1 cellular context compared by ENCODE assay signal in genomic region chr6:143842902-143843688, GRCh38.
TF ChIP-seq lines count a peak whose summit lies in the region.

A gene with protein sequence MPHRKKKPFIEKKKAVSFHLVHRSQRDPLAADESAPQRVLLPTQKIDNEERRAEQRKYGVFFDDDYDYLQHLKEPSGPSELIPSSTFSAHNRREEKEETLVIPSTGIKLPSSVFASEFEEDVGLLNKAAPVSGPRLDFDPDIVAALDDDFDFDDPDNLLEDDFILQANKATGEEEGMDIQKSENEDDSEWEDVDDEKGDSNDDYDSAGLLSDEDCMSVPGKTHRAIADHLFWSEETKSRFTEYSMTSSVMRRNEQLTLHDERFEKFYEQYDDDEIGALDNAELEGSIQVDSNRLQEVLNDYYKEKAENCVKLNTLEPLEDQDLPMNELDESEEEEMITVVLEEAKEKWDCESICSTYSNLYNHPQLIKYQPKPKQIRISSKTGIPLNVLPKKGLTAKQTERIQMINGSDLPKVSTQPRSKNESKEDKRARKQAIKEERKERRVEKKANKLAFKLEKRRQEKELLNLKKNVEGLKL (plus strand): TSS chr6:143843338. CDS start chr6:143843478, 140 bp downstream.

TF ChIP-seq in HepG2, 621 proteins besides CTCF, POLR2A, EP300 and RAD21 (continued from another document and continues in another):
- TF ChIP-seq ZBTB39 (CRISPR knock-in tag; IDR thresholded peaks at IDR 0.05): peak; percentile 91
- peak; percentile 99 for TF ChIP-seq BRCA1 (CRISPR knock-in tag; IDR thresholded peaks at IDR 0.05)
- peak; percentile 71; the same call in 1 of the 2 replicates for TF ChIP-seq HNRNPUL1 (IDR thresholded peaks at IDR 0.05; ENCODE audit: low read depth, low read length)
- peak; percentile 99 for TF ChIP-seq ZNF776 (CRISPR knock-in tag; IDR thresholded peaks at IDR 0.05)
- peak; percentile 58 for TF ChIP-seq RBM22 (optimal IDR thresholded peaks at IDR 0.05; ENCODE audit: low read length)
- TF ChIP-seq SSRP1 (CRISPR knock-in tag; IDR thresholded peaks at IDR 0.05): peak; percentile 76; the same call in 1 of the 2 replicates
- peak; percentile 65; the same call in 1 of the 2 replicates for TF ChIP-seq ZNF281 (CRISPR knock-in tag; IDR thresholded peaks at IDR 0.05; ENCODE audit: borderline replicate concordance)
- 0 out of 2 replicates have a peak, but pooled peaks have one; percentile 28 for TF ChIP-seq ZNF530 (CRISPR knock-in tag; IDR thresholded peaks at IDR 0.05; ENCODE audit: low read depth)
- TF ChIP-seq, protein P1, sequence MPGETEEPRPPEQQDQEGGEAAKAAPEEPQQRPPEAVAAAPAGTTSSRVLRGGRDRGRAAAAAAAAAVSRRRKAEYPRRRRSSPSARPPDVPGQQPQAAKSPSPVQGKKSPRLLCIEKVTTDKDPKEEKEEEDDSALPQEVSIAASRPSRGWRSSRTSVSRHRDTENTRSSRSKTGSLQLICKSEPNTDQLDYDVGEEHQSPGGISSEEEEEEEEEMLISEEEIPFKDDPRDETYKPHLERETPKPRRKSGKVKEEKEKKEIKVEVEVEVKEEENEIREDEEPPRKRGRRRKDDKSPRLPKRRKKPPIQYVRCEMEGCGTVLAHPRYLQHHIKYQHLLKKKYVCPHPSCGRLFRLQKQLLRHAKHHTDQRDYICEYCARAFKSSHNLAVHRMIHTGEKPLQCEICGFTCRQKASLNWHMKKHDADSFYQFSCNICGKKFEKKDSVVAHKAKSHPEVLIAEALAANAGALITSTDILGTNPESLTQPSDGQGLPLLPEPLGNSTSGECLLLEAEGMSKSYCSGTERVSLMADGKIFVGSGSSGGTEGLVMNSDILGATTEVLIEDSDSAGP (CRISPR knock-in tag; IDR thresholded peaks at IDR 0.05; ENCODE audit: borderline replicate concordance): peak; percentile 97
- TF ChIP-seq, protein P2, sequence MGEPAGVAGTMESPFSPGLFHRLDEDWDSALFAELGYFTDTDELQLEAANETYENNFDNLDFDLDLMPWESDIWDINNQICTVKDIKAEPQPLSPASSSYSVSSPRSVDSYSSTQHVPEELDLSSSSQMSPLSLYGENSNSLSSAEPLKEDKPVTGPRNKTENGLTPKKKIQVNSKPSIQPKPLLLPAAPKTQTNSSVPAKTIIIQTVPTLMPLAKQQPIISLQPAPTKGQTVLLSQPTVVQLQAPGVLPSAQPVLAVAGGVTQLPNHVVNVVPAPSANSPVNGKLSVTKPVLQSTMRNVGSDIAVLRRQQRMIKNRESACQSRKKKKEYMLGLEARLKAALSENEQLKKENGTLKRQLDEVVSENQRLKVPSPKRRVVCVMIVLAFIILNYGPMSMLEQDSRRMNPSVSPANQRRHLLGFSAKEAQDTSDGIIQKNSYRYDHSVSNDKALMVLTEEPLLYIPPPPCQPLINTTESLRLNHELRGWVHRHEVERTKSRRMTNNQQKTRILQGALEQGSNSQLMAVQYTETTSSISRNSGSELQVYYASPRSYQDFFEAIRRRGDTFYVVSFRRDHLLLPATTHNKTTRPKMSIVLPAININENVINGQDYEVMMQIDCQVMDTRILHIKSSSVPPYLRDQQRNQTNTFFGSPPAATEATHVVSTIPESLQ (CRISPR knock-in tag; conservative IDR thresholded peaks at IDR 0.05): peak; percentile 98
- TF ChIP-seq NBN (conservative IDR thresholded peaks at IDR 0.05): no peak
- peak; percentile 50 for TF ChIP-seq DPF2 (CRISPR knock-in tag; IDR thresholded peaks at IDR 0.05; ENCODE audit: borderline replicate concordance, low read depth)
- TF ChIP-seq ZNF777 (CRISPR knock-in tag; IDR thresholded peaks at IDR 0.05): peak; percentile 87
- TF ChIP-seq KDM4B (CRISPR knock-in tag; IDR thresholded peaks at IDR 0.05): peak; percentile 75; the same call in 1 of the 2 replicates
- TF ChIP-seq ZBTB40 (IDR thresholded peaks at IDR 0.05): no peak
- peak; percentile 96 for TF ChIP-seq ZBTB40 (CRISPR knock-in tag; IDR thresholded peaks at IDR 0.05)
- TF ChIP-seq SOX6 (IDR thresholded peaks at IDR 0.05): no peak
- TF ChIP-seq SOX6 (CRISPR knock-in tag; IDR thresholded peaks at IDR 0.05): peak; percentile 83
- TF ChIP-seq, protein P3, sequence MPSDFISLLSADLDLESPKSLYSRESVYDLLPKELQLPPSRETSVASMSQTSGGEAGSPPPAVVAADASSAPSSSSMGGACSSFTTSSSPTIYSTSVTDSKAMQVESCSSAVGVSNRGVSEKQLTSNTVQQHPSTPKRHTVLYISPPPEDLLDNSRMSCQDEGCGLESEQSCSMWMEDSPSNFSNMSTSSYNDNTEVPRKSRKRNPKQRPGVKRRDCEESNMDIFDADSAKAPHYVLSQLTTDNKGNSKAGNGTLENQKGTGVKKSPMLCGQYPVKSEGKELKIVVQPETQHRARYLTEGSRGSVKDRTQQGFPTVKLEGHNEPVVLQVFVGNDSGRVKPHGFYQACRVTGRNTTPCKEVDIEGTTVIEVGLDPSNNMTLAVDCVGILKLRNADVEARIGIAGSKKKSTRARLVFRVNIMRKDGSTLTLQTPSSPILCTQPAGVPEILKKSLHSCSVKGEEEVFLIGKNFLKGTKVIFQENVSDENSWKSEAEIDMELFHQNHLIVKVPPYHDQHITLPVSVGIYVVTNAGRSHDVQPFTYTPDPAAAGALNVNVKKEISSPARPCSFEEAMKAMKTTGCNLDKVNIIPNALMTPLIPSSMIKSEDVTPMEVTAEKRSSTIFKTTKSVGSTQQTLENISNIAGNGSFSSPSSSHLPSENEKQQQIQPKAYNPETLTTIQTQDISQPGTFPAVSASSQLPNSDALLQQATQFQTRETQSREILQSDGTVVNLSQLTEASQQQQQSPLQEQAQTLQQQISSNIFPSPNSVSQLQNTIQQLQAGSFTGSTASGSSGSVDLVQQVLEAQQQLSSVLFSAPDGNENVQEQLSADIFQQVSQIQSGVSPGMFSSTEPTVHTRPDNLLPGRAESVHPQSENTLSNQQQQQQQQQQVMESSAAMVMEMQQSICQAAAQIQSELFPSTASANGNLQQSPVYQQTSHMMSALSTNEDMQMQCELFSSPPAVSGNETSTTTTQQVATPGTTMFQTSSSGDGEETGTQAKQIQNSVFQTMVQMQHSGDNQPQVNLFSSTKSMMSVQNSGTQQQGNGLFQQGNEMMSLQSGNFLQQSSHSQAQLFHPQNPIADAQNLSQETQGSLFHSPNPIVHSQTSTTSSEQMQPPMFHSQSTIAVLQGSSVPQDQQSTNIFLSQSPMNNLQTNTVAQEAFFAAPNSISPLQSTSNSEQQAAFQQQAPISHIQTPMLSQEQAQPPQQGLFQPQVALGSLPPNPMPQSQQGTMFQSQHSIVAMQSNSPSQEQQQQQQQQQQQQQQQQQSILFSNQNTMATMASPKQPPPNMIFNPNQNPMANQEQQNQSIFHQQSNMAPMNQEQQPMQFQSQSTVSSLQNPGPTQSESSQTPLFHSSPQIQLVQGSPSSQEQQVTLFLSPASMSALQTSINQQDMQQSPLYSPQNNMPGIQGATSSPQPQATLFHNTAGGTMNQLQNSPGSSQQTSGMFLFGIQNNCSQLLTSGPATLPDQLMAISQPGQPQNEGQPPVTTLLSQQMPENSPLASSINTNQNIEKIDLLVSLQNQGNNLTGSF (CRISPR knock-in tag; IDR thresholded peaks at IDR 0.05): peak; percentile 99
- peak; percentile 100 for TF ChIP-seq ZFY (CRISPR knock-in tag; IDR thresholded peaks at IDR 0.05)
- TF ChIP-seq, protein P4, sequence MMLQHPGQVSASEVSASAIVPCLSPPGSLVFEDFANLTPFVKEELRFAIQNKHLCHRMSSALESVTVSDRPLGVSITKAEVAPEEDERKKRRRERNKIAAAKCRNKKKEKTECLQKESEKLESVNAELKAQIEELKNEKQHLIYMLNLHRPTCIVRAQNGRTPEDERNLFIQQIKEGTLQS (CRISPR knock-in tag; IDR thresholded peaks at IDR 0.05): peak; percentile 87
